Comparison of ENCODE assay signal across 11 cellular contexts in the genomic region with DNA sequence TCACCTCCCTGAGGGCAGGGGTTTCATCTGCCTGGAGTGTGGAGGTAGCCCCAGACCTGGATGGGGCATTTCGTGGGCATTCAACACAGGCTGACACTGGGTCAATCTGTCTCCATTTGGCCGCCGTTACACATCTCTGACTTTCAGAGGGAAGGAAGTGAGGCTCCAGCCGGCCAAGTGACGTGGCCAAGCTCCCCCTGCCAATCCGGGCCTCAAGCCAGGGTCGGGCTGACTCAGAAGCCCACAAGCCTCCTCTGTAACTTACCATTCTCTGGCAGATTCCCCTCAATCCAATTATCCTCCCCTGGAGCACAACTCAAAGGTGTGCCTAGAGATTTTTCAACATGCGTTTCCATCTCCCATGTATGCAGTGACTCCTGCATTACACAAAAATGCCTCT.
DNase-seq lines count a peak whose midpoint lies in the region; ATAC-seq and TF ChIP-seq lines count a peak whose summit lies in the region.
"Had no signal": no experiment of that assay in that cellular context is flagged by ENCODE, and none has a peak within 500 bp of the region (broad histone marks: within the 10 kb centered on the region; RNA-seq: fewer than 3 reads in every experiment).

No MANE protein-coding gene starts in this region.

- peaks cover 34 to 44% of the 10 kb centered on the region in 2 donors for H3K27me3 Mint-ChIP-seq in effector memory CD8-positive, alpha-beta T cell
- H3K27me3 Mint-ChIP-seq in activated CD8-positive, alpha-beta T cell treated with anti-CD3 and anti-CD28 coated beads for 36 hours, result peaks cover 7% of the 10 kb centered on the region
- H3K27me3 Mint-ChIP-seq: activated CD4-positive, alpha-beta memory T cell treated with anti-CD3 and anti-CD28 coated beads for 36 hours had no signal

- no peaks in the 10 kb centered on the region for H3K9me3 ChIP-seq in adrenal gland (replicated peaks in 1 of 3)
- H3K9me3 ChIP-seq: thoracic aorta had no signal

- POLR2A ChIA-PET in activated CD8-positive, alpha-beta T cell treated with anti-CD3 and anti-CD28 coated beads for 36 hours (lab: Charles Lee), result no interaction called here

- H3K4me3 ChIP-seq in adrenal gland (no peak overlapping the region), skeletal muscle cell (ENCODE audit: low read depth, low read length) (no peak overlapping the region)
- H3K4me3 ChIP-seq: thoracic aorta had no signal

- intact Hi-C loops in adrenal gland (cut with DNase I), result no loop called here
- intact Hi-C loops in head of caudate nucleus (cut with DNase I), result no loop called here
- intact Hi-C loops in activated CD8-positive, alpha-beta T cell treated with anti-CD3 and anti-CD28 coated beads for 36 hours (cut with micrococcal nuclease), result no loop called here

- H3K9me3 Mint-ChIP-seq in effector memory CD8-positive, alpha-beta T cell, result no peaks in the 10 kb centered on the region
- H3K9me3 Mint-ChIP-seq in activated CD8-positive, alpha-beta T cell treated with anti-CD3 and anti-CD28 coated beads for 36 hours, result no peaks in the 10 kb centered on the region
- H3K9me3 Mint-ChIP-seq: activated CD4-positive, alpha-beta memory T cell treated with anti-CD3 and anti-CD28 coated beads for 36 hours had no signal

- peak; percentile 58 for DNase-seq in H4 (ENCODE audit: low spot score)
- DNase-seq in adrenal gland, result peak; percentile 33 to 79 (median 63)
- peak in 25 of 42 donors; percentile 25 to 85 (median 51) for DNase-seq in head of caudate nucleus
- DNase-seq in skeletal muscle cell (ENCODE audit: low read depth), result peak; percentile 51
- no peak for DNase-seq in effector memory CD8-positive, alpha-beta T cell
- DNase-seq in activated naive CD4-positive, alpha-beta T cell treated with Interleukin-2 at 50 U/mL for 16 hours, result no peak
- no peak for DNase-seq in activated CD8-positive, alpha-beta T cell treated with anti-CD3 and anti-CD28 coated beads for 36 hours
- DNase-seq: activated CD4-positive, alpha-beta memory T cell treated with anti-CD3 and anti-CD28 coated beads for 36 hours; SIG-M5 had no signal

- 29 to 34% (median 33%) methylated on average over 8 of the region's 8 CpGs for WGBS in adrenal gland, 4 donors

- no peaks in the 10 kb centered on the region for H3K4me1 ChIP-seq in adrenal gland (replicated peaks in 1 of 2)

- H3K27me3 ChIP-seq in adrenal gland, result no peaks in the 10 kb centered on the region

- no peak for ATAC-seq in effector memory CD8-positive, alpha-beta T cell (replicated peaks)
- no peak for ATAC-seq in HG02588 (IDR thresholded peaks at IDR 0.05; ENCODE audit: unreplicated experiment)
- no peak for ATAC-seq in activated CD8-positive, alpha-beta T cell treated with anti-CD3 and anti-CD28 coated beads for 36 hours

- H3K4me1 Mint-ChIP-seq in effector memory CD8-positive, alpha-beta T cell (ENCODE audit: low read depth in 2 of 2), result peaks cover 0 to 3% of the 10 kb centered on the region in 2 donors
- H3K4me1 Mint-ChIP-seq in activated CD8-positive, alpha-beta T cell treated with anti-CD3 and anti-CD28 coated beads for 36 hours (ENCODE audit: low read depth), result peaks cover 14% of the 10 kb centered on the region

- TF ChIP-seq POLR2A in adrenal gland (IDR thresholded peaks at IDR 0.05), result no peak

- CTCF ChIA-PET in activated CD8-positive, alpha-beta T cell treated with anti-CD3 and anti-CD28 coated beads for 36 hours (lab: Charles Lee), result no interaction called here

- H3K36me3 ChIP-seq in adrenal gland (replicated peaks in 1 of 2), result no peaks in the 10 kb centered on the region
- H3K36me3 ChIP-seq: thoracic aorta had no signal

- no peak overlapping the region for H3K4me3 Mint-ChIP-seq in effector memory CD8-positive, alpha-beta T cell
- H3K4me3 Mint-ChIP-seq in activated CD8-positive, alpha-beta T cell treated with anti-CD3 and anti-CD28 coated beads for 36 hours, result no peak overlapping the region
- H3K4me3 Mint-ChIP-seq: activated CD4-positive, alpha-beta memory T cell treated with anti-CD3 and anti-CD28 coated beads for 36 hours had no signal

- H3K27ac Mint-ChIP-seq in effector memory CD8-positive, alpha-beta T cell, result no peak overlapping the region
- no peak overlapping the region for H3K27ac Mint-ChIP-seq in activated CD8-positive, alpha-beta T cell treated with anti-CD3 and anti-CD28 coated beads for 36 hours
- H3K27ac Mint-ChIP-seq: activated CD4-positive, alpha-beta memory T cell treated with anti-CD3 and anti-CD28 coated beads for 36 hours had no signal

- TF ChIP-seq CTCF in adrenal gland (IDR thresholded peaks at IDR 0.05), result no peak
- TF ChIP-seq CTCF in activated CD8-positive, alpha-beta T cell treated with anti-CD3 and anti-CD28 coated beads for 36 hours (IDR thresholded peaks at IDR 0.05), result no peak

- peak overlapping the region in 1 of 5 donors; percentile 62 for H3K27ac ChIP-seq in adrenal gland
- H3K27ac ChIP-seq: thoracic aorta had no signal

- no peaks in the 10 kb centered on the region for H3K36me3 Mint-ChIP-seq in effector memory CD8-positive, alpha-beta T cell (ENCODE audit: insufficient read depth)
- H3K36me3 Mint-ChIP-seq in activated CD8-positive, alpha-beta T cell treated with anti-CD3 and anti-CD28 coated beads for 36 hours (ENCODE audit: low read depth), result no peaks in the 10 kb centered on the region
- H3K36me3 Mint-ChIP-seq: activated CD4-positive, alpha-beta memory T cell treated with anti-CD3 and anti-CD28 coated beads for 36 hours had no signal

Comparison
In these comparisons a context has a peak if more than half of its experiments do, and no peak if none do; other contexts are left out.
1. DNase-seq: peak in H4 (single experiment), adrenal gland (7 of 7), head of caudate nucleus (25 of 42) and skeletal muscle cell (single experiment); none in effector memory CD8-positive, alpha-beta T cell (0 of 3), activated naive CD4-positive, alpha-beta T cell treated with Interleukin-2 at 50 U/mL for 16 hours (single experiment) and activated CD8-positive, alpha-beta T cell treated with anti-CD3 and anti-CD28 coated beads for 36 hours (single experiment).